In the genomic region with DNA sequence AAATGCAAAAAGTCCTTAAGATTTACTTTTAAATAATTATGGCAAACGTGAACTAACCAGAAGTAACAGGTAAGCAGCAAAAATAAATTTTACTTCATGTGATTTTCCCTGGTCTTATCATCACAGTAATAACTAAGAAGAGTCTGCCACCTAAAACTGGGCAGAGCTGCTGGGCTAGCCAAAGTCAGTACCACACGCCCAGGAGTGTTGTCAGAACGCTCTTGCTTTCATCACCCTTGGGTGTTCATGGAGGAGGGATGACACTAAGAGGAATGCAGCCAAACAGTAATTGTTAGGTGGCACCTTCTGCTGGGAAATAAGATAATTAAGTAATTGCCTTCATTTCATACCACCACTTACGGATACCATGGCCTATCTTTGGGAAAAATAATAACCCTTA, we compare ENCODE assay signal across 26 cellular contexts.
"Had no signal": no experiment of that assay in that cellular context is flagged by ENCODE, and none has a peak within 500 bp of the region (broad histone marks: within the 10 kb centered on the region; RNA-seq: fewer than 3 reads in every experiment).

No MANE protein-coding gene starts in this region.

- H3K9me3 ChIP-seq: colonic mucosa, esophagus muscularis mucosa, gastrocnemius medialis had no signal

- H3K36me3 Mint-ChIP-seq: activated naive CD8-positive, alpha-beta T cell; WTC11 had no signal

- H3K27me3 Mint-ChIP-seq: activated naive CD8-positive, alpha-beta T cell had no signal

- H3K27ac ChIP-seq: brain microvascular endothelial cell, colonic mucosa, esophagus muscularis mucosa, foreskin keratinocyte, gastrocnemius medialis, heart right ventricle had no signal

- ATAC-seq: activated CD4-positive, CD25-positive, alpha-beta regulatory T cell treated with anti-CD3 and anti-CD28 coated beads, Interleukin-2, amount 50 U/mL, for 24 hours; activated CD8-positive, alpha-beta T cell treated with anti-CD3 and anti-CD28 coated beads for 36 hours; activated T-cell treated with anti-CD3 and anti-CD28 coated beads, Interleukin-2, amount 50 U/mL, for 4 hours; activated T-helper 17 cell treated with anti-CD3 and anti-CD28 coated beads, Interleukin-2, amount 50 U/mL, for 72 hours; foreskin keratinocyte; gastrocnemius medialis; WTC11 had no signal

- H3K9me3 Mint-ChIP-seq: activated CD8-positive, alpha-beta T cell treated with anti-CD3 and anti-CD28 coated beads for 36 hours; activated T-cell treated with anti-CD3 and anti-CD28 coated beads, Interleukin-2, amount 50 U/mL, for 4 hours; activated T-helper 17 cell treated with anti-CD3 and anti-CD28 coated beads, Interleukin-2, amount 50 U/mL, for 72 hours had no signal

- H3K27ac Mint-ChIP-seq: activated CD8-positive, alpha-beta T cell treated with anti-CD3 and anti-CD28 coated beads for 36 hours; activated naive CD8-positive, alpha-beta T cell; activated T-helper 17 cell treated with anti-CD3 and anti-CD28 coated beads, Interleukin-2, amount 50 U/mL, for 72 hours; WTC11 had no signal

- H3K4me3 ChIP-seq: colonic mucosa, esophagus muscularis mucosa, gastrocnemius medialis, heart right ventricle had no signal

- H3K27me3 ChIP-seq: brain microvascular endothelial cell, colonic mucosa, esophagus muscularis mucosa, foreskin keratinocyte, gastrocnemius medialis, heart right ventricle had no signal

- H3K4me1 Mint-ChIP-seq: activated T-helper 17 cell treated with anti-CD3 and anti-CD28 coated beads, Interleukin-2, amount 50 U/mL, for 72 hours had no signal

- H3K36me3 ChIP-seq: brain microvascular endothelial cell, colonic mucosa, esophagus muscularis mucosa, gastrocnemius medialis, heart right ventricle had no signal

- H3K4me3 Mint-ChIP-seq: activated CD8-positive, alpha-beta T cell treated with anti-CD3 and anti-CD28 coated beads for 36 hours; activated naive CD8-positive, alpha-beta T cell; activated T-cell treated with anti-CD3 and anti-CD28 coated beads, Interleukin-2, amount 50 U/mL, for 4 hours; activated T-helper 17 cell treated with anti-CD3 and anti-CD28 coated beads, Interleukin-2, amount 50 U/mL, for 72 hours; WTC11 had no signal

- DNase-seq: activated CD4-positive, alpha-beta T cell treated with anti-CD3 and anti-CD28 coated beads for 48 hours; activated CD4-positive, alpha-beta T cell treated with anti-CD3 and anti-CD28 coated beads, Interleukin-2, amount 50 U/mL, for 1 hour; activated CD4-positive, alpha-beta T cell treated with anti-CD3 and anti-CD28 coated beads, Interleukin-2, amount 50 U/mL, for 48 hours; activated CD8-positive, alpha-beta memory T cell treated with anti-CD3 and anti-CD28 coated beads for 24 hours; activated CD8-positive, alpha-beta T cell treated with anti-CD3 and anti-CD28 coated beads for 36 hours; activated effector memory CD4-positive, alpha-beta T cell treated with Interleukin-2 at 50 U/mL for 16 hours; activated gamma-delta T cell treated with Interleukin-2 at 50 U/mL for 16 hours; activated naive CD4-positive, alpha-beta T cell treated with anti-CD3 and anti-CD28 coated beads, Interleukin-2, amount 50 U/mL, for 16 hours; activated naive CD4-positive, alpha-beta T cell treated with Interleukin-2 at 50 U/mL for 16 hours; activated T-cell treated with anti-CD3 and anti-CD28 coated beads, Interleukin-2, amount 50 U/mL, for 4 hours; amniotic stem cell; anterior cingulate cortex; brain microvascular endothelial cell; caudate nucleus; colonic mucosa; effector CD8-positive, alpha-beta T cell; foreskin keratinocyte; gastrocnemius medialis; glutamatergic neuron; heart right ventricle; T-helper 2 cell had no signal

- H3K4me1 ChIP-seq: colonic mucosa, esophagus muscularis mucosa, gastrocnemius medialis had no signal
